8 cellular contexts compared by ENCODE assay signal in the genomic region with DNA sequence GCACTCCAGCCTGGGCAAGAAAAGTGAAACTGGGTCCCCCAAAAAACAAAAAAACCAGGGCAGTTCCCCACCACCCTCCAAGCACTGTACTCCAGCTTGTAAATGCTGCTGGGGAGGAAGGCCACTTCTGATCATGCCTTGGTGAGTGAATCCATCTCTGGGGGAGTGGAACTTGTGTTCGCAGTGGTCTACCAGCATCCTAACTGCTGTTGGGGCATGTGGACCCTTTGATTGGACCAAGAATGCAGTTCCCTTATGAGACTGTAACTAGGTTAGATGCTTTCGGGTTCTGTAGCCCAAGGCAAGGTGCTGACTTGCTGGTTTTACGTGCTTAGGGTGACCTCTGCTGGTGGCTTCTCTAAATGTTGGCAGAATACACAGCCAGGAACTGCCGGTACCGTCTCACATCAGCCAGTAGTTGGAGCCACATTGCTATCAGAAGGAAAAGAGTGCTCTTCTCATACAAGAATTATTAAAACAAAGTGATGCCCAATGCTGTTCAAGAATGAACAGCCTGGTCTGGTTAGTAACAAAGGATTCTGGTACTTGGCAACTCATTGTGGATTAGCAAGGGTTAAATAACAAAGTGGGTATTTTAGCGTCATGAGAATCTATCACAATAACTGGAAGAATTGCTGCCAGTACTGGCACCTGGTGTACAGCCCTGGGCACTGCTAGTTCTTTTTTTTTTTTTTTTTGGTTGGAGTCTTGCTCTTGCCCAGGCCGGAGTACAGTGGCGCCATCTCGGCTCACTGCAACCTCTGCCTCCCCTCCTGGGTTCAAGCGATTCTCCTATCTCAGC. TPM values are rescaled to one million over a fixed set of nuclear protein-coding genes. Genes with fewer than 3 reads are reported as not detected.
DNase-seq lines count a peak whose midpoint lies in the region; ATAC-seq and TF ChIP-seq lines count a peak whose summit lies in the region.

No MANE protein-coding gene starts in this region.

- H3K4me1 Mint-ChIP-seq in activated naive CD4-positive, alpha-beta T cell treated with anti-CD3 and anti-CD28 coated beads, Interleukin-2, amount 50 U/mL, for 24 hours: peaks cover 6% of the 10 kb centered on the region

- H3K36me3 ChIP-seq in upper lobe of right lung: no peaks in the 10 kb centered on the region

- no peak overlapping the region for H3K4me3 ChIP-seq in GM12864 (ENCODE audit: low read depth, low read length)
- no peak overlapping the region for H3K4me3 ChIP-seq in upper lobe of right lung

- ATAC-seq in HG02759 (IDR thresholded peaks at IDR 0.05; ENCODE audit: unreplicated experiment) (peak; percentile 82), SK-N-SH treated with all-trans-retinoic acid at 6 μM for 48 hours (peak; percentile 99), upper lobe of right lung (peak; percentile 99)

- DNase-seq in GM12864 (ENCODE audit: low read depth): peak; percentile 92
- DNase-seq in NCI-H128 (lab: John Stamatoyannopoulos, UW; ENCODE audit: unreplicated experiment): peak; percentile 75
- peak; percentile 94 for DNase-seq in glomerular endothelial cell (ENCODE audit: extremely low read depth, low read depth, low spot score)
- peak; percentile 98 for DNase-seq in pons (ENCODE audit: low spot score)
- no peak for DNase-seq in upper lobe of right lung

- peak overlapping the region; percentile 46 for H3K27ac Mint-ChIP-seq in activated naive CD4-positive, alpha-beta T cell treated with anti-CD3 and anti-CD28 coated beads, Interleukin-2, amount 50 U/mL, for 24 hours

- H3K9me3 Mint-ChIP-seq in activated naive CD4-positive, alpha-beta T cell treated with anti-CD3 and anti-CD28 coated beads, Interleukin-2, amount 50 U/mL, for 24 hours: no peaks in the 10 kb centered on the region

- H3K36me3 Mint-ChIP-seq in activated naive CD4-positive, alpha-beta T cell treated with anti-CD3 and anti-CD28 coated beads, Interleukin-2, amount 50 U/mL, for 24 hours: peaks cover 4% of the 10 kb centered on the region

- no peaks in the 10 kb centered on the region for H3K9me3 ChIP-seq in upper lobe of right lung

- no peaks in the 10 kb centered on the region for H3K27me3 Mint-ChIP-seq in activated naive CD4-positive, alpha-beta T cell treated with anti-CD3 and anti-CD28 coated beads, Interleukin-2, amount 50 U/mL, for 24 hours

- H3K4me3 Mint-ChIP-seq in activated naive CD4-positive, alpha-beta T cell treated with anti-CD3 and anti-CD28 coated beads, Interleukin-2, amount 50 U/mL, for 24 hours: no peak overlapping the region

- H3K27ac ChIP-seq in upper lobe of right lung: no peak overlapping the region

- TF ChIP-seq CTCF in GM12864 (IDR thresholded peaks at IDR 0.05; ENCODE audit: low read depth, low read length, missing control alignments): peak; percentile 90
- peak; percentile 94 for TF ChIP-seq CTCF in upper lobe of right lung (IDR thresholded peaks at IDR 0.05)

- no peaks in the 10 kb centered on the region for H3K27me3 ChIP-seq in upper lobe of right lung

- H3K4me1 ChIP-seq in upper lobe of right lung: no peaks in the 10 kb centered on the region

- intact Hi-C loops in upper lobe of right lung (cut with DNase I): loop anchor here (5.0 kb wide), 1 partner anchor 107 kb away; no protein-coding TSS in a partner anchor

TF ChIP-seq in SK-N-SH treated with all-trans-retinoic acid at 6 μM for 48 hours, 23 proteins besides CTCF, POLR2A, EP300 and RAD21:
- TF ChIP-seq ZFP3 (CRISPR knock-in tag; IDR thresholded peaks at IDR 0.05) (no peak), RARB (CRISPR knock-in tag; IDR thresholded peaks at IDR 0.05) (no peak), ZFP30 (CRISPR knock-in tag; IDR thresholded peaks at IDR 0.05) (no peak), ZNF8 (CRISPR knock-in tag; IDR thresholded peaks at IDR 0.05) (no peak), ARNTL (CRISPR knock-in tag; IDR thresholded peaks at IDR 0.05; ENCODE audit: borderline replicate concordance, low read depth) (no peak), BACH2 (CRISPR knock-in tag; IDR thresholded peaks at IDR 0.05; ENCODE audit: borderline replicate concordance) (no peak), ZNF70 (CRISPR knock-in tag; IDR thresholded peaks at IDR 0.05) (no peak), OSR1 (CRISPR knock-in tag; IDR thresholded peaks at IDR 0.05) (no peak), TCF4 (CRISPR knock-in tag; IDR thresholded peaks at IDR 0.05; ENCODE audit: borderline replicate concordance) (no peak), ESRRG (CRISPR knock-in tag; IDR thresholded peaks at IDR 0.05) (no peak), CSDC2 (CRISPR knock-in tag; IDR thresholded peaks at IDR 0.05) (no peak), ZC3H10 (CRISPR knock-in tag; IDR thresholded peaks at IDR 0.05) (no peak), GLIS3 (CRISPR knock-in tag; IDR thresholded peaks at IDR 0.05) (no peak), CSRNP3 (CRISPR knock-in tag; IDR thresholded peaks at IDR 0.05) (no peak)
- TF ChIP-seq, protein P1, sequence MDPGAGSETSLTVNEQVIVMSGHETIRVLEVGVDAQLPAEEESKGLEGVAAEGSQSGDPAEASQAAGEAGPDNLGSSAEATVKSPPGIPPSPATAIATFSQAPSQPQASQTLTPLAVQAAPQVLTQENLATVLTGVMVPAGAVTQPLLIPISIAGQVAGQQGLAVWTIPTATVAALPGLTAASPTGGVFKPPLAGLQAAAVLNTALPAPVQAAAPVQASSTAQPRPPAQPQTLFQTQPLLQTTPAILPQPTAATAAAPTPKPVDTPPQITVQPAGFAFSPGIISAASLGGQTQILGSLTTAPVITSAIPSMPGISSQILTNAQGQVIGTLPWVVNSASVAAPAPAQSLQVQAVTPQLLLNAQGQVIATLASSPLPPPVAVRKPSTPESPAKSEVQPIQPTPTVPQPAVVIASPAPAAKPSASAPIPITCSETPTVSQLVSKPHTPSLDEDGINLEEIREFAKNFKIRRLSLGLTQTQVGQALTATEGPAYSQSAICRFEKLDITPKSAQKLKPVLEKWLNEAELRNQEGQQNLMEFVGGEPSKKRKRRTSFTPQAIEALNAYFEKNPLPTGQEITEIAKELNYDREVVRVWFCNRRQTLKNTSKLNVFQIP (CRISPR knock-in tag; IDR thresholded peaks at IDR 0.05; ENCODE audit: borderline replicate concordance, low read depth): no peak

RNA-seq across cellular contexts. Expression of gene EIF1AD, which starts 13.0 kb away (rescaled TPM):
- 27.1 and 42.8 TPM in 2 replicates for total RNA-seq in glomerular endothelial cell
- 32.6 TPM for total RNA-seq in upper lobe of right lung

RNA-seq across cellular contexts. Expression of gene BANF1, which starts 13.3 kb away (rescaled TPM):
- total RNA-seq in glomerular endothelial cell (55.3 and 90.4 TPM in 2 replicates), upper lobe of right lung (167 TPM)

RNA-seq across cellular contexts. Expression of gene CST6, which starts 22.8 kb away (rescaled TPM):
- 0.29 and 0.82 TPM in 2 replicates for total RNA-seq in glomerular endothelial cell
- total RNA-seq in upper lobe of right lung: 23.7 TPM

RNA-seq across cellular contexts. Expression of gene SART1, which starts 27.5 kb away (rescaled TPM):
- 34.8 and 60.1 TPM in 2 replicates for total RNA-seq in glomerular endothelial cell
- 53.3 TPM for total RNA-seq in upper lobe of right lung

RNA-seq across cellular contexts. Expression of gene CATSPER1, which starts 37.3 kb away (rescaled TPM):
- total RNA-seq in glomerular endothelial cell: 0.82 TPM in 1 of 2 replicates, not detected in the other
- 3.4 TPM for total RNA-seq in upper lobe of right lung

Comparison
In these comparisons a context has a peak if more than half of its experiments do, and no peak if none do; other contexts are left out.
1. RNA of gene CST6, which starts 22.8 kb away (total RNA-seq): 23.7 TPM in upper lobe of right lung (single experiment); 0.29 to 0.82 TPM in glomerular endothelial cell; every median in the first group is over 10 times any median in the second.
2. Peak in every context shown above with its lines, with median percentiles within 50 percentile points of each other: ATAC-seq.